ENCODE assay signal across 1 cellular context in the genomic region with DNA sequence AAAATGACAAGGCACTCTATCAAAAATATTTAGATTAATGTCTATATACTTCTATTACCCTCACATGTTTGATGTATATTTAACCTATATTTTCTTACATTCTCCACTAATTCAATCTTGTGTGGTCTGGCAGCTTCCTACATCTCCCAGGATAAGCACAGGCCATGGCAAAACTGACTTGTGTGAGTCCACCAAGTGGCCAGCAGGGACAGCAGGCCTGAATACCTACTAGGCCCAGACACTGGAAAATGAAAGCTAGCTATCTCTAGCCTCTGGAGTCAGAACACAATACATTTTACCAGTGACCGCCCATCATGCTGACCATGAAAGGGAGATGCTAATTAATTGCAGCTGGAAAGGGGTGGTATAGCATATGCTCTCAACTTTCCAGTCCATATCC.
TF ChIP-seq lines count a peak whose summit lies in the region.

No MANE protein-coding gene starts in this region.

TF ChIP-seq in H1, 55 proteins besides CTCF, POLR2A, EP300 and RAD21 (continued from another document):
- TF ChIP-seq, protein P1, sequence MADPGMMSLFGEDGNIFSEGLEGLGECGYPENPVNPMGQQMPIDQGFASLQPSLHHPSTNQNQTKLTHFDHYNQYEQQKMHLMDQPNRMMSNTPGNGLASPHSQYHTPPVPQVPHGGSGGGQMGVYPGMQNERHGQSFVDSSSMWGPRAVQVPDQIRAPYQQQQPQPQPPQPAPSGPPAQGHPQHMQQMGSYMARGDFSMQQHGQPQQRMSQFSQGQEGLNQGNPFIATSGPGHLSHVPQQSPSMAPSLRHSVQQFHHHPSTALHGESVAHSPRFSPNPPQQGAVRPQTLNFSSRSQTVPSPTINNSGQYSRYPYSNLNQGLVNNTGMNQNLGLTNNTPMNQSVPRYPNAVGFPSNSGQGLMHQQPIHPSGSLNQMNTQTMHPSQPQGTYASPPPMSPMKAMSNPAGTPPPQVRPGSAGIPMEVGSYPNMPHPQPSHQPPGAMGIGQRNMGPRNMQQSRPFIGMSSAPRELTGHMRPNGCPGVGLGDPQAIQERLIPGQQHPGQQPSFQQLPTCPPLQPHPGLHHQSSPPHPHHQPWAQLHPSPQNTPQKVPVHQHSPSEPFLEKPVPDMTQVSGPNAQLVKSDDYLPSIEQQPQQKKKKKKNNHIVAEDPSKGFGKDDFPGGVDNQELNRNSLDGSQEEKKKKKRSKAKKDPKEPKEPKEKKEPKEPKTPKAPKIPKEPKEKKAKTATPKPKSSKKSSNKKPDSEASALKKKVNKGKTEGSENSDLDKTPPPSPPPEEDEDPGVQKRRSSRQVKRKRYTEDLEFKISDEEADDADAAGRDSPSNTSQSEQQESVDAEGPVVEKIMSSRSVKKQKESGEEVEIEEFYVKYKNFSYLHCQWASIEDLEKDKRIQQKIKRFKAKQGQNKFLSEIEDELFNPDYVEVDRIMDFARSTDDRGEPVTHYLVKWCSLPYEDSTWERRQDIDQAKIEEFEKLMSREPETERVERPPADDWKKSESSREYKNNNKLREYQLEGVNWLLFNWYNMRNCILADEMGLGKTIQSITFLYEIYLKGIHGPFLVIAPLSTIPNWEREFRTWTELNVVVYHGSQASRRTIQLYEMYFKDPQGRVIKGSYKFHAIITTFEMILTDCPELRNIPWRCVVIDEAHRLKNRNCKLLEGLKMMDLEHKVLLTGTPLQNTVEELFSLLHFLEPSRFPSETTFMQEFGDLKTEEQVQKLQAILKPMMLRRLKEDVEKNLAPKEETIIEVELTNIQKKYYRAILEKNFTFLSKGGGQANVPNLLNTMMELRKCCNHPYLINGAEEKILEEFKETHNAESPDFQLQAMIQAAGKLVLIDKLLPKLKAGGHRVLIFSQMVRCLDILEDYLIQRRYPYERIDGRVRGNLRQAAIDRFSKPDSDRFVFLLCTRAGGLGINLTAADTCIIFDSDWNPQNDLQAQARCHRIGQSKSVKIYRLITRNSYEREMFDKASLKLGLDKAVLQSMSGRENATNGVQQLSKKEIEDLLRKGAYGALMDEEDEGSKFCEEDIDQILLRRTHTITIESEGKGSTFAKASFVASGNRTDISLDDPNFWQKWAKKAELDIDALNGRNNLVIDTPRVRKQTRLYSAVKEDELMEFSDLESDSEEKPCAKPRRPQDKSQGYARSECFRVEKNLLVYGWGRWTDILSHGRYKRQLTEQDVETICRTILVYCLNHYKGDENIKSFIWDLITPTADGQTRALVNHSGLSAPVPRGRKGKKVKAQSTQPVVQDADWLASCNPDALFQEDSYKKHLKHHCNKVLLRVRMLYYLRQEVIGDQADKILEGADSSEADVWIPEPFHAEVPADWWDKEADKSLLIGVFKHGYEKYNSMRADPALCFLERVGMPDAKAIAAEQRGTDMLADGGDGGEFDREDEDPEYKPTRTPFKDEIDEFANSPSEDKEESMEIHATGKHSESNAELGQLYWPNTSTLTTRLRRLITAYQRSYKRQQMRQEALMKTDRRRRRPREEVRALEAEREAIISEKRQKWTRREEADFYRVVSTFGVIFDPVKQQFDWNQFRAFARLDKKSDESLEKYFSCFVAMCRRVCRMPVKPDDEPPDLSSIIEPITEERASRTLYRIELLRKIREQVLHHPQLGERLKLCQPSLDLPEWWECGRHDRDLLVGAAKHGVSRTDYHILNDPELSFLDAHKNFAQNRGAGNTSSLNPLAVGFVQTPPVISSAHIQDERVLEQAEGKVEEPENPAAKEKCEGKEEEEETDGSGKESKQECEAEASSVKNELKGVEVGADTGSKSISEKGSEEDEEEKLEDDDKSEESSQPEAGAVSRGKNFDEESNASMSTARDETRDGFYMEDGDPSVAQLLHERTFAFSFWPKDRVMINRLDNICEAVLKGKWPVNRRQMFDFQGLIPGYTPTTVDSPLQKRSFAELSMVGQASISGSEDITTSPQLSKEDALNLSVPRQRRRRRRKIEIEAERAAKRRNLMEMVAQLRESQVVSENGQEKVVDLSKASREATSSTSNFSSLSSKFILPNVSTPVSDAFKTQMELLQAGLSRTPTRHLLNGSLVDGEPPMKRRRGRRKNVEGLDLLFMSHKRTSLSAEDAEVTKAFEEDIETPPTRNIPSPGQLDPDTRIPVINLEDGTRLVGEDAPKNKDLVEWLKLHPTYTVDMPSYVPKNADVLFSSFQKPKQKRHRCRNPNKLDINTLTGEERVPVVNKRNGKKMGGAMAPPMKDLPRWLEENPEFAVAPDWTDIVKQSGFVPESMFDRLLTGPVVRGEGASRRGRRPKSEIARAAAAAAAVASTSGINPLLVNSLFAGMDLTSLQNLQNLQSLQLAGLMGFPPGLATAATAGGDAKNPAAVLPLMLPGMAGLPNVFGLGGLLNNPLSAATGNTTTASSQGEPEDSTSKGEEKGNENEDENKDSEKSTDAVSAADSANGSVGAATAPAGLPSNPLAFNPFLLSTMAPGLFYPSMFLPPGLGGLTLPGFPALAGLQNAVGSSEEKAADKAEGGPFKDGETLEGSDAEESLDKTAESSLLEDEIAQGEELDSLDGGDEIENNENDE (IDR thresholded peaks at IDR 0.05; ENCODE audit: insufficient replicate concordance, low read length) = no peak
- no peak for TF ChIP-seq SP1 (IDR thresholded peaks at IDR 0.05; ENCODE audit: low read depth, low read length)
- no peak for TF ChIP-seq JUN (IDR thresholded peaks at IDR 0.05; ENCODE audit: low read depth, low read length)
- no peak for TF ChIP-seq PHF8 (conservative IDR thresholded peaks at IDR 0.05; ENCODE audit: low read depth, low read length)
- TF ChIP-seq EGR1 (IDR thresholded peaks at IDR 0.05; ENCODE audit: borderline replicate concordance, low read depth, low read length) = no peak
- no peak for TF ChIP-seq MAFK (IDR thresholded peaks at IDR 0.05; ENCODE audit: low read depth, low read length)
- TF ChIP-seq POU5F1 (IDR thresholded peaks at IDR 0.05; ENCODE audit: low read depth, low read length) = no peak
- TF ChIP-seq, protein P2, sequence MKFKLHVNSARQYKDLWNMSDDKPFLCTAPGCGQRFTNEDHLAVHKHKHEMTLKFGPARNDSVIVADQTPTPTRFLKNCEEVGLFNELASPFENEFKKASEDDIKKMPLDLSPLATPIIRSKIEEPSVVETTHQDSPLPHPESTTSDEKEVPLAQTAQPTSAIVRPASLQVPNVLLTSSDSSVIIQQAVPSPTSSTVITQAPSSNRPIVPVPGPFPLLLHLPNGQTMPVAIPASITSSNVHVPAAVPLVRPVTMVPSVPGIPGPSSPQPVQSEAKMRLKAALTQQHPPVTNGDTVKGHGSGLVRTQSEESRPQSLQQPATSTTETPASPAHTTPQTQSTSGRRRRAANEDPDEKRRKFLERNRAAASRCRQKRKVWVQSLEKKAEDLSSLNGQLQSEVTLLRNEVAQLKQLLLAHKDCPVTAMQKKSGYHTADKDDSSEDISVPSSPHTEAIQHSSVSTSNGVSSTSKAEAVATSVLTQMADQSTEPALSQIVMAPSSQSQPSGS (IDR thresholded peaks at IDR 0.05; ENCODE audit: low read length) = no peak
- no peak for TF ChIP-seq TEAD4 (IDR thresholded peaks at IDR 0.05; ENCODE audit: low read depth, low read length)
- TF ChIP-seq CBX8 (IDR thresholded peaks at IDR 0.05; ENCODE audit: borderline replicate concordance, low read depth, low read length) = no peak
- no peak for TF ChIP-seq NRF1 (IDR thresholded peaks at IDR 0.05; ENCODE audit: low read depth, low read length)
- TF ChIP-seq SIRT6 (IDR thresholded peaks at IDR 0.05; ENCODE audit: low read length) = no peak
TF ChIP-seq in H1: peak in this region for 0.
